28 cellular contexts compared by ENCODE assay signal in the genomic region with DNA sequence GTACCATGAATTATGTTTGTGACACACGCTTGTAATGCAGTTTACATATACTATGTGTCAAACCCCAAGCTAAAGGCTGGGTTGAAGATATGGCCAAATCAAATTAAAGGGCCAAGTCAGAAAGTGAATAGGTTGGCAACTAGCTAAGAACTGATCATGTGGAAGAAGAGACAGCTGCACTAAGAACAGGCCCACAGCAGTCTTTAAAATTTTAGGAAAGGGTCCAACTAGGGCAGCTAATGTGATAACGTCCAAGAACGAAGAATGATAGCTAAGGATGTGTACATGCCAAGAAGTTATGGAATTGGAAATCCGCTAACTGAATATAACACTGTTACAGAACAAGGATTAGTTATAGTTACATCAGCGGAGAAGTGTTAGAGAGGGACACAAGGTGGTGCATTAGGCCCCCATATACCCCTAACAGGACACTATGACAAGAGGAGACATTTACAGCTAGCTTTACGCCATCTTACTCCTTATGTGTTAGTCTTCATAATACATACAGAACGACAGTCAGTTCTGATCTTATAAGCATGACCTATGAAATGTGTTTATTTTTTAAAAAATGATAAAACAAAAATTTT. TPM values are rescaled to one million over a fixed set of nuclear protein-coding genes. Genes with fewer than 3 reads are reported as not detected.
A peak's percentile ranks its signal among the peaks of the same experiment; 100 is the strongest.
DNase-seq lines count a peak whose midpoint lies in the region; ATAC-seq, FAIRE-seq and TF ChIP-seq lines count a peak whose summit lies in the region.
"Had no signal": no experiment of that assay in that cellular context is flagged by ENCODE, and none has a peak within 500 bp of the region (broad histone marks: within the 10 kb centered on the region; RNA-seq: fewer than 3 reads in every experiment).

No MANE protein-coding gene starts in this region.

- H3K9me3 Mint-ChIP-seq in nephron progenitor cell: no peaks in the 10 kb centered on the region
- H3K9me3 Mint-ChIP-seq: CD4-positive, alpha-beta T cell; CD8-positive, alpha-beta T cell had no signal

- H3K4me1 ChIP-seq in K562 (replicated peaks in 1 of 2; ENCODE audit: control insufficient read depth in 2 of 2, insufficient read depth in 2 of 2, low read length in 2 of 2) (peaks cover 0 to 3% of the 10 kb centered on the region in 2 experiments; a peak in 2 of 5 replicates), psoas muscle (peaks cover 5% of the 10 kb centered on the region)
- H3K4me1 ChIP-seq: A549; BLaER1 treated with 17β-estradiol and CSF1 and Interleukin-3, amounts not matched to agents 10 nM and 100 nM had no signal

- H3K4me3 ChIP-seq in K562: no peak overlapping the region
- no peak overlapping the region for H3K4me3 ChIP-seq in psoas muscle
- H3K4me3 ChIP-seq: A549; BLaER1 treated with 17β-estradiol and CSF1 and Interleukin-3, amounts not matched to agents 10 nM and 100 nM; GM12878 had no signal

- BruUV-seq in K562 (replicated peaks; lab: Mats Ljungman, UMichigan): no TSS peak

- H3K4me2 ChIP-seq in K562 (ENCODE audit: insufficient read depth, low read length): no peak overlapping the region
- H3K4me2 ChIP-seq: A549; BLaER1 treated with 17β-estradiol and CSF1 and Interleukin-3, amounts not matched to agents 10 nM and 100 nM had no signal

- H3K4me3 Mint-ChIP-seq in nephron progenitor cell: no peak overlapping the region
- H3K4me3 Mint-ChIP-seq: B cell; CD4-positive, alpha-beta T cell; CD8-positive, alpha-beta T cell had no signal

- no peak for DNase-seq in D721Med (ENCODE audit: insufficient read length, low spot score)
- peak; percentile 52 for DNase-seq in NCI-H446 treated with DMSO at 0.1 percent for 48 hours (lab: John Stamatoyannopoulos, UW)
- no peak for DNase-seq in K562 (ENCODE audit: extremely low read depth in 1 of 4, low spot score in 3 of 4)
- DNase-seq in psoas muscle: no peak
- no peak for DNase-seq in iPS-NIHi11 (ENCODE audit: low spot score)
- DNase-seq in nephron progenitor cell: no peak
- no peak for DNase-seq in HTR-8/SVneo (ENCODE audit: insufficient read length, low spot score)
- DNase-seq: AML-193; Caco-2; Calu3; CD4-positive, alpha-beta T cell; CD8-positive, alpha-beta T cell; DMS 273 treated with DMSO at 0.1 percent for 48 hours; DMS153; DMS53; DMS79; DND-41; EL; GDM1 had no signal

- H3K36me3 ChIP-seq in K562 (ENCODE audit: control insufficient read depth, insufficient read depth, low read length) (no peaks in the 10 kb centered on the region), psoas muscle (ENCODE audit: insufficient read depth in 1 of 2, low read depth in 1 of 2) (no peaks in the 10 kb centered on the region)
- H3K36me3 ChIP-seq: BLaER1 treated with 17β-estradiol and CSF1 and Interleukin-3, amounts not matched to agents 10 nM and 100 nM had no signal

- no peak for TF ChIP-seq POLR2A in K562 (conservative IDR thresholded peaks at IDR 0.05)

- H3K27me3 ChIP-seq in K562 (ENCODE audit: control insufficient read depth in 2 of 2, insufficient read depth in 2 of 2, low read length in 2 of 2): no peaks in the 10 kb centered on the region
- no peaks in the 10 kb centered on the region for H3K27me3 ChIP-seq in psoas muscle (ENCODE audit: insufficient read depth in 3 of 3, low read length in 2 of 3)
- H3K27me3 ChIP-seq: BLaER1 treated with 17β-estradiol and CSF1 and Interleukin-3, amounts not matched to agents 10 nM and 100 nM had no signal

- CTCF ChIA-PET in K562 (lab: Yijun Ruan, JAX; ENCODE audit: low intra/inter-chr PET ratio): no interaction called here

- FAIRE-seq in D721Med (lab: Jason Lieb, UNC): peak; percentile 66
- no peak for FAIRE-seq in K562 (lab: Jason Lieb, UNC)
- no peak for FAIRE-seq in HTR-8/SVneo (lab: Jason Lieb, UNC)
- FAIRE-seq: A549, GM12878, GM12892, GM18507 had no signal

- ATAC-seq in K562 (peak; percentile 52; the same call in 2 of the 3 replicates), psoas muscle (peak; percentile 42 to 71 (median 55)), HG03159 (IDR thresholded peaks at IDR 0.05; ENCODE audit: unreplicated experiment) (no peak)
- ATAC-seq: A549; CD8-positive, alpha-beta T cell; GM12878 had no signal

- H3K9me3 ChIP-seq in K562 (replicated peaks; ENCODE audit: control insufficient read depth, insufficient read depth, low read depth, low read length): no peaks in the 10 kb centered on the region
- H3K9me3 ChIP-seq in psoas muscle: no peaks in the 10 kb centered on the region
- H3K9me3 ChIP-seq: A549; BLaER1 treated with 17β-estradiol and CSF1 and Interleukin-3, amounts not matched to agents 10 nM and 100 nM; Caco-2 had no signal

- no peak for TF ChIP-seq EP300 in K562 (IDR thresholded peaks at IDR 0.05; ENCODE audit: low read length)

- in situ Hi-C loops in K562 (cut with MboI): no loop called here

- peak overlapping the region; percentile 6; the same call in 1 of the 2 replicates for H2AFZ ChIP-seq in K562 (ENCODE audit: low read depth, low read length)

- TF ChIP-seq CTCF in D721Med (IDR thresholded peaks at IDR 0.05; ENCODE audit: insufficient read depth, missing control alignments) (no peak), K562 (IDR thresholded peaks at IDR 0.05 in 2 of 3, conservative IDR thresholded peaks at IDR 0.05 in 1 of 3; ENCODE audit: insufficient read depth in 2 of 3, low read depth in 1 of 3, low read length in 3 of 3) (no peak), psoas muscle (IDR thresholded peaks at IDR 0.05) (no peak), nephron progenitor cell (IDR thresholded peaks at IDR 0.05) (no peak)

- no peak for TF ChIP-seq RAD21 in K562 (CRISPR knock-in tag; conservative IDR thresholded peaks at IDR 0.05 in 1 of 2, IDR thresholded peaks at IDR 0.05 in 1 of 2)

- no peaks in the 10 kb centered on the region for H3K36me3 Mint-ChIP-seq in nephron progenitor cell (ENCODE audit: low read depth)
- H3K36me3 Mint-ChIP-seq: CD8-positive, alpha-beta T cell had no signal

- peaks cover 12% of the 10 kb centered on the region for H3K27me3 Mint-ChIP-seq in nephron progenitor cell (ENCODE audit: low read depth, poor library complexity)
- H3K27me3 Mint-ChIP-seq: CD4-positive, alpha-beta T cell had no signal

- 45% methylated on average over 7 of the region's 7 CpGs for WGBS in K562 (ENCODE audit: insufficient coverage, low coverage, missing lambda C conversion rate)
- 46 to 63% (median 47%) methylated on average over 7 of the region's 7 CpGs for WGBS in psoas muscle, 3 donors

- no peaks in the 10 kb centered on the region for H3K79me2 ChIP-seq in K562 (ENCODE audit: control insufficient read depth, insufficient read depth, low read length)

- no peak overlapping the region for H3K27ac Mint-ChIP-seq in nephron progenitor cell
- H3K27ac Mint-ChIP-seq: B cell; CD4-positive, alpha-beta T cell; CD8-positive, alpha-beta T cell had no signal

- no peaks in the 10 kb centered on the region for H3K9me1 ChIP-seq in K562 (ENCODE audit: control insufficient read depth, insufficient read depth, low read length)

- intact Hi-C loops in K562 (cut with micrococcal nuclease): no loop called here
- intact Hi-C loops in psoas muscle (cut with DNase I): no loop called here

- H4K20me1 ChIP-seq in K562 (replicated peaks; ENCODE audit: control insufficient read depth, insufficient read depth, low read length): no peaks in the 10 kb centered on the region
- H4K20me1 ChIP-seq: BLaER1 treated with 17β-estradiol and CSF1 and Interleukin-3, amounts not matched to agents 10 nM and 100 nM had no signal

- H3K4me1 Mint-ChIP-seq in nephron progenitor cell: peaks cover 14% of the 10 kb centered on the region
- H3K4me1 Mint-ChIP-seq: B cell had no signal

- no peak overlapping the region for H3K9ac ChIP-seq in K562 (ENCODE audit: insufficient read depth in 1 of 2, low read depth in 2 of 2, low read length in 2 of 2)
- H3K9ac ChIP-seq: BLaER1 treated with 17β-estradiol and CSF1 and Interleukin-3, amounts not matched to agents 10 nM and 100 nM had no signal

- H3K27ac ChIP-seq in K562 (ENCODE audit: extremely low read depth, low read depth, low read length): no peak overlapping the region
- no peak overlapping the region for H3K27ac ChIP-seq in psoas muscle
- H3K27ac ChIP-seq: 22Rv1; A549; BLaER1 treated with 17β-estradiol and CSF1 and Interleukin-3, amounts not matched to agents 10 nM and 100 nM; C4-2B had no signal

- POLR2A ChIA-PET in K562 (lab: Yijun Ruan, JAX): interaction anchor here (0.7 to 1.3 kb wide), 2 partner anchors 9 to 28 kb away, joined by 3 to 5 read pairs; no protein-coding TSS in a partner anchor

TF ChIP-seq in K562, 482 proteins besides CTCF, POLR2A, EP300 and RAD21 (continues in another document):
- no peak for TF ChIP-seq NR4A1 (CRISPR knock-in tag; IDR thresholded peaks at IDR 0.05)
- no peak for TF ChIP-seq NR4A1 (tag; IDR thresholded peaks at IDR 0.05)
- no peak for TF ChIP-seq RFX1 (IDR thresholded peaks at IDR 0.05)
- TF ChIP-seq, protein P1, sequence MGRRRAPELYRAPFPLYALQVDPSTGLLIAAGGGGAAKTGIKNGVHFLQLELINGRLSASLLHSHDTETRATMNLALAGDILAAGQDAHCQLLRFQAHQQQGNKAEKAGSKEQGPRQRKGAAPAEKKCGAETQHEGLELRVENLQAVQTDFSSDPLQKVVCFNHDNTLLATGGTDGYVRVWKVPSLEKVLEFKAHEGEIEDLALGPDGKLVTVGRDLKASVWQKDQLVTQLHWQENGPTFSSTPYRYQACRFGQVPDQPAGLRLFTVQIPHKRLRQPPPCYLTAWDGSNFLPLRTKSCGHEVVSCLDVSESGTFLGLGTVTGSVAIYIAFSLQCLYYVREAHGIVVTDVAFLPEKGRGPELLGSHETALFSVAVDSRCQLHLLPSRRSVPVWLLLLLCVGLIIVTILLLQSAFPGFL (CRISPR knock-in tag; IDR thresholded peaks at IDR 0.05): no peak
- TF ChIP-seq SMARCA4 (IDR thresholded peaks at IDR 0.05): no peak

RNA-seq across cellular contexts. Expression of a gene that starts 6.5 kb away (rescaled TPM):
- 13.5 and 31.5 TPM in 2 replicates for total RNA-seq in K562 (2011; cell fraction: chromatin; rRNA removed; ENCODE audit: low replicate concordance)
- total RNA-seq in K562 (2011; cell fraction: nucleolus; rRNA removed): 8.2 and 8.8 TPM in 2 replicates
- total RNA-seq in K562 (2011; cell fraction: nucleoplasm; rRNA removed): 15.3 and 23.7 TPM in 2 replicates
- total RNA-seq in K562 (2014; rRNA removed) (16.1 and 16.2 TPM in 2 replicates), K562 (2014; rRNA removed; fragmentation: Illumina TruSeq; extraction: Trizol) (33.1 and 39.8 TPM in 2 replicates), K562 (2015; rRNA removed; fragmentation: Illumina TruSeq; extraction: Trizol) (29.7 and 32.9 TPM in 2 replicates), K562 (2021) (36.4 and 40.0 TPM in 2 replicates), psoas muscle (10 to 100 TPM in 3 of 4 donors, 1 to 10 TPM in 1; 8.1 to 15.3 (median 11.1) TPM)
- polyA plus RNA-seq in K562 (2011; rRNA removed) (56.6 and 66.5 TPM in 2 replicates), K562 (2014; fragmentation: Illumina TruSeq; extraction: Trizol) (49.7 and 53.3 TPM in 2 replicates), K562 (2014; fragmentation: Nextera tagmentation; extraction: Ambion mirVana) (1 to 10 TPM; 7.1 to 7.9 TPM), K562 (2014; rRNA removed) (23.9 TPM in 2 replicates), psoas muscle (1 to 10 TPM; 5.0 to 8.2 (median 5.6) TPM)
- polyA plus RNA-seq in K562 (2011; cell fraction: cytosol; rRNA removed): 11.4 and 29.4 TPM in 2 replicates
- polyA plus RNA-seq in K562 (2011; cell fraction: nucleus; rRNA removed): 10.9 and 20.0 TPM in 2 replicates
- 28.6 and 34.4 TPM in 2 replicates for polyA plus RNA-seq in K562 (2012)
- 174 and 201 TPM in 2 replicates for polyA minus RNA-seq in K562 (2011; rRNA and poly(A)+ RNA removed)
- polyA minus RNA-seq in K562 (2011; cell fraction: cytosol; rRNA and poly(A)+ RNA removed): 32.2 and 48.1 TPM in 2 replicates
- polyA minus RNA-seq in K562 (2011; cell fraction: nucleus; rRNA and poly(A)+ RNA removed): 8.3 and 18.8 TPM in 2 replicates
